ENCODE assay signal across 29 cellular contexts in the genomic region with DNA sequence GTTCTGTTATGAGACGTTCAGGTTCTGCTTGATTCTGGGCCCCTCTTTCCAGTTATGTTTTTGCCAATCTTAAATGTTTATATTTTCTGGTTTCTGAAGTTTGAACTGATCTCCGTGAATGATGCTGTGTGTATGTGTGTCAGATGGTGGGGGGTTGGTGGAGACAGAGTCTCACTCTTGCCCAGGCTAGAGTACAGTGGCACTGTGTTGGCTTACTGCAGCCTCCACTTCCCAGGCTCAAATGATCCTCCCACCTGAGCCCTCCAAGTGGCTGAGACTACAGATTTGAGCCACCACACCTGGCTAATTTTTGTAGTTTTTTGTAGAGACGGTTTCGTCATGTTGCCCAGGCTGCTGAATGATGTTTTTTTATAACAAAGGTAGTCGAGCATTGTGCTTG.
"Had no signal": no experiment of that assay in that cellular context is flagged by ENCODE, and none has a peak within 500 bp of the region (broad histone marks: within the 10 kb centered on the region; RNA-seq: fewer than 3 reads in every experiment).

No MANE protein-coding gene starts in this region.

- H3K27me3 Mint-ChIP-seq: activated naive CD8-positive, alpha-beta T cell treated with anti-CD3 and anti-CD28 coated beads, Interleukin-2, amount 10 ng/mL, durations not matched to agents 7 days and 5 days had no signal

- H3K4me1 ChIP-seq: adrenal gland, breast epithelium, SJCRH30 had no signal

- H3K9me3 ChIP-seq: adrenal gland, breast epithelium, MG63, SJCRH30, SK-N-SH had no signal

- H3K27me3 ChIP-seq: adrenal gland, breast epithelium, MG63, SJCRH30 had no signal

- H3K9me3 Mint-ChIP-seq: activated naive CD8-positive, alpha-beta T cell treated with anti-CD3 and anti-CD28 coated beads, Interleukin-2, amount 10 ng/mL, durations not matched to agents 7 days and 5 days had no signal

- DNase-seq: activated CD4-positive, alpha-beta T cell treated with anti-CD3 and anti-CD28 coated beads for 48 hours; activated CD4-positive, alpha-beta T cell treated with anti-CD3 and anti-CD28 coated beads, Interleukin-2, amount 50 U/mL, for 4 hours; activated CD4-positive, CD25-positive, alpha-beta regulatory T cell treated with anti-CD3 and anti-CD28 coated beads, Interleukin-2, amount 50 U/mL, for 72 hours; activated CD8-positive, alpha-beta memory T cell treated with anti-CD3 and anti-CD28 coated beads, Interleukin-2, amount 50 U/mL, for 48 hours; activated CD8-positive, alpha-beta T cell treated with anti-CD3 and anti-CD28 coated beads, Interleukin-2, amount 10 ng/mL, durations not matched to agents 7 days and 5 days; activated naive CD4-positive, alpha-beta T cell treated with anti-CD3 and anti-CD28 coated beads, Interleukin-2, amount 50 U/mL, for 16 hours; activated naive CD8-positive, alpha-beta T cell treated with anti-CD3 and anti-CD28 coated beads, Interleukin-2, amount 10 ng/mL, durations not matched to agents 7 days and 5 days; activated T-cell treated with anti-CD3 and anti-CD28 coated beads, Interleukin-2, amount 50 U/mL, for 1 hour; adrenal gland; anterior cingulate cortex; caudate nucleus; MG63; MV-4-11; NCI-H1092 treated with DMSO at 0.1 percent for 48 hours; NCI-H1417 treated with DMSO at 0.1 percent for 48 hours; NCI-H1694; NCI-H2029; NCI-H2107; NCI-H2171 treated with DMSO at 0.1 percent for 48 hours; NCI-H226; NCI-H526 treated with DMSO at 0.1 percent for 48 hours; NCI-H82; OCI-M1; RPMI8226; SJCRH30; SK-N-SH had no signal

- H3K27ac Mint-ChIP-seq: activated CD8-positive, alpha-beta T cell treated with anti-CD3 and anti-CD28 coated beads, Interleukin-2, amount 10 ng/mL, durations not matched to agents 7 days and 5 days; activated naive CD8-positive, alpha-beta T cell treated with anti-CD3 and anti-CD28 coated beads, Interleukin-2, amount 10 ng/mL, durations not matched to agents 7 days and 5 days had no signal

- H3K4me2 ChIP-seq: SK-N-SH had no signal

- H3K9ac ChIP-seq: SK-N-SH had no signal

- H3K4me3 Mint-ChIP-seq: activated CD8-positive, alpha-beta T cell treated with anti-CD3 and anti-CD28 coated beads, Interleukin-2, amount 10 ng/mL, durations not matched to agents 7 days and 5 days; activated naive CD8-positive, alpha-beta T cell treated with anti-CD3 and anti-CD28 coated beads, Interleukin-2, amount 10 ng/mL, durations not matched to agents 7 days and 5 days had no signal

- H3K27ac ChIP-seq: adrenal gland, breast epithelium, SJCRH30 had no signal

- H3K4me3 ChIP-seq: adrenal gland, breast epithelium, MG63, SJCRH30 had no signal

- ATAC-seq: activated CD8-positive, alpha-beta T cell treated with anti-CD3 and anti-CD28 coated beads, Interleukin-2, amount 10 ng/mL, durations not matched to agents 7 days and 5 days; Panc1; Right ventricle myocardium inferior had no signal

- H3K36me3 ChIP-seq: adrenal gland, breast epithelium, SJCRH30 had no signal
